In genomic region chr3:152352559-152352958, GRCh38 we compare ENCODE assay signal across 11 cellular contexts.
DNase-seq lines count a peak whose midpoint lies in the region; ATAC-seq, FAIRE-seq and TF ChIP-seq lines count a peak whose summit lies in the region.
"Had no signal": no experiment of that assay in that cellular context is flagged by ENCODE, and none has a peak within 500 bp of the region (broad histone marks: within the 10 kb centered on the region; RNA-seq: fewer than 3 reads in every experiment).

No MANE protein-coding gene starts in this region.

- CTCF ChIA-PET in activated CD4-positive, alpha-beta memory T cell treated with anti-CD3 and anti-CD28 coated beads for 36 hours (lab: Charles Lee) = interaction anchor here (1.0 kb wide), 1 partner anchor 21 kb away, joined by 4 read pairs; no protein-coding TSS in a partner anchor
- CTCF ChIA-PET in HepG2 (lab: Yijun Ruan, JAX; ENCODE audit: low intra/inter-chr PET ratio, low total read pairs) = no interaction called here

- H3K9me3 Mint-ChIP-seq in activated T-cell treated with anti-CD3 and anti-CD28 coated beads, Interleukin-2, amount 50 U/mL, for 72 hours = no peaks in the 10 kb centered on the region
- H3K9me3 Mint-ChIP-seq in activated CD4-positive, alpha-beta memory T cell treated with anti-CD3 and anti-CD28 coated beads for 36 hours = no peaks in the 10 kb centered on the region
- H3K9me3 Mint-ChIP-seq in stimulated activated naive CD8-positive, alpha-beta T cell treated with anti-CD3 and anti-CD28 coated beads, Interleukin-15, Interleukin-2, amounts not matched to agents 100 ng/mL and 50 ng/mL, for 24 hours = no peaks in the 10 kb centered on the region

- TF ChIP-seq EP300 in HepG2 (IDR thresholded peaks at IDR 0.05; ENCODE audit: low read depth in 2 of 2, low read length in 2 of 2) = no peak
- no peak for TF ChIP-seq EP300 in HepG2 (CRISPR knock-in tag; IDR thresholded peaks at IDR 0.05; ENCODE audit: borderline replicate concordance)

- POLR2A ChIA-PET in activated CD4-positive, alpha-beta memory T cell treated with anti-CD3 and anti-CD28 coated beads for 36 hours (lab: Charles Lee) = interaction anchor here (0.6 to 0.9 kb wide), 2 partner anchors 30 to 154 kb away, joined by 3 read pairs; no protein-coding TSS in a partner anchor
- POLR2A ChIA-PET in HepG2 (lab: Yijun Ruan, JAX) = no interaction called here

- TF ChIP-seq CTCF in heart right ventricle (IDR thresholded peaks at IDR 0.05) (no peak), HepG2 (CRISPR knock-in tag; IDR thresholded peaks at IDR 0.05) (no peak)

- no peaks in the 10 kb centered on the region for H3K27me3 Mint-ChIP-seq in activated T-cell treated with anti-CD3 and anti-CD28 coated beads, Interleukin-2, amount 50 U/mL, for 72 hours (ENCODE audit: low read depth)
- no peaks in the 10 kb centered on the region for H3K27me3 Mint-ChIP-seq in activated CD4-positive, alpha-beta memory T cell treated with anti-CD3 and anti-CD28 coated beads for 36 hours
- no peaks in the 10 kb centered on the region for H3K27me3 Mint-ChIP-seq in stimulated activated naive CD8-positive, alpha-beta T cell treated with anti-CD3 and anti-CD28 coated beads, Interleukin-15, Interleukin-2, amounts not matched to agents 100 ng/mL and 50 ng/mL, for 24 hours

- no peak overlapping the region for H3K9ac ChIP-seq in HepG2 (ENCODE audit: insufficient read depth, low read depth, low read length)

- BruUV-seq in HepG2 (replicated peaks; lab: Mats Ljungman, UMichigan) = no TSS peak

- no peaks in the 10 kb centered on the region for H3K9me3 ChIP-seq in heart right ventricle
- H3K9me3 ChIP-seq in HepG2 (ENCODE audit: low read length) = no peaks in the 10 kb centered on the region
- H3K9me3 ChIP-seq: transverse colon had no signal

- FAIRE-seq in HepG2 (lab: Jason Lieb, UNC) = no peak

- H3K36me3 ChIP-seq in heart right ventricle = peaks cover 0 to 14% (median 0%) of the 10 kb centered on the region in 9 donors
- no peaks in the 10 kb centered on the region for H3K36me3 ChIP-seq in HepG2 (replicated peaks in 1 of 2; ENCODE audit: control insufficient read depth in 1 of 2, insufficient read depth in 2 of 2, low read length in 2 of 2)
- H3K36me3 ChIP-seq: transverse colon had no signal

- no peak overlapping the region for H3K4me3 ChIP-seq in heart right ventricle
- H3K4me3 ChIP-seq in HepG2 (replicated peaks in 1 of 3; ENCODE audit: insufficient read depth in 1 of 3, low read depth in 2 of 3, low read length in 3 of 3) = no peak overlapping the region
- H3K4me3 ChIP-seq: transverse colon had no signal

- no peak for TF ChIP-seq POLR2A in HepG2 (IDR thresholded peaks at IDR 0.05; ENCODE audit: insufficient read depth in 1 of 2, low read depth in 2 of 2, low read length in 2 of 2)

- in situ Hi-C loops in HepG2 (cut with HindIII; ENCODE audit: extremely low pct_ligation_motif_present, low pct_unique_long_range_greater_than_20kb) = no loop called here

- DNase-seq in activated T-cell treated with anti-CD3 and anti-CD28 coated beads, Interleukin-2, amount 50 U/mL, for 72 hours = no peak
- DNase-seq in activated T-cell treated with anti-CD3 and anti-CD28 coated beads, Interleukin-2, amount 50 U/mL, for 48 hours = no peak
- peak; percentile 30 for DNase-seq in activated CD4-positive, alpha-beta memory T cell treated with anti-CD3 and anti-CD28 coated beads for 36 hours
- DNase-seq in heart right ventricle (no peak), SHP77 (lab: John Stamatoyannopoulos, UW) (no peak), HepG2 (ENCODE audit: low spot score) (no peak), hippocampal formation (lab: John Stamatoyannopoulos, UW) (no peak)
- DNase-seq: activated CD8-positive, alpha-beta memory T cell treated with anti-CD3 and anti-CD28 coated beads, Interleukin-2, amount 50 U/mL, for 48 hours; NCI-H526; transverse colon had no signal

- no peak overlapping the region for H2AFZ ChIP-seq in HepG2 (ENCODE audit: low read length)

- H3K4me1 Mint-ChIP-seq in activated T-cell treated with anti-CD3 and anti-CD28 coated beads, Interleukin-2, amount 50 U/mL, for 72 hours (ENCODE audit: low read depth) = peaks cover 55% of the 10 kb centered on the region
- peaks cover 51% of the 10 kb centered on the region for H3K4me1 Mint-ChIP-seq in activated CD4-positive, alpha-beta memory T cell treated with anti-CD3 and anti-CD28 coated beads for 36 hours (ENCODE audit: low read depth)
- peaks cover 53% of the 10 kb centered on the region for H3K4me1 Mint-ChIP-seq in stimulated activated naive CD8-positive, alpha-beta T cell treated with anti-CD3 and anti-CD28 coated beads, Interleukin-15, Interleukin-2, amounts not matched to agents 100 ng/mL and 50 ng/mL, for 24 hours (ENCODE audit: low read depth)

- no peaks in the 10 kb centered on the region for H4K20me1 ChIP-seq in HepG2 (ENCODE audit: insufficient read depth, low read length)

- ATAC-seq in activated T-cell treated with anti-CD3 and anti-CD28 coated beads, Interleukin-2, amount 50 U/mL, for 72 hours (replicated peaks in 1 of 2) = peak in 1 of 2 donors; percentile 15
- ATAC-seq in heart right ventricle (peak in 7 of 8 donors; percentile 40 to 71 (median 61)), HepG2 (no peak)

- TF ChIP-seq RAD21 in HepG2 (CRISPR knock-in tag; IDR thresholded peaks at IDR 0.05) = no peak

- H3K4me3 Mint-ChIP-seq in activated T-cell treated with anti-CD3 and anti-CD28 coated beads, Interleukin-2, amount 50 U/mL, for 72 hours = peak overlapping the region; percentile 4 to 47
- H3K4me3 Mint-ChIP-seq in activated CD4-positive, alpha-beta memory T cell treated with anti-CD3 and anti-CD28 coated beads for 36 hours = no peak overlapping the region
- H3K4me3 Mint-ChIP-seq in stimulated activated naive CD8-positive, alpha-beta T cell treated with anti-CD3 and anti-CD28 coated beads, Interleukin-15, Interleukin-2, amounts not matched to agents 100 ng/mL and 50 ng/mL, for 24 hours = no peak overlapping the region

- peak overlapping the region in 2 of 10 donors; percentile 21 to 39 for H3K27ac ChIP-seq in heart right ventricle
- H3K27ac ChIP-seq in HepG2 (ENCODE audit: extremely low read length, insufficient read depth, low read length) = no peak overlapping the region

- H3K27ac Mint-ChIP-seq in activated T-cell treated with anti-CD3 and anti-CD28 coated beads, Interleukin-2, amount 50 U/mL, for 72 hours = peak overlapping the region; percentile 79
- H3K27ac Mint-ChIP-seq in activated CD4-positive, alpha-beta memory T cell treated with anti-CD3 and anti-CD28 coated beads for 36 hours = peak overlapping the region; percentile 53
- H3K27ac Mint-ChIP-seq in stimulated activated naive CD8-positive, alpha-beta T cell treated with anti-CD3 and anti-CD28 coated beads, Interleukin-15, Interleukin-2, amounts not matched to agents 100 ng/mL and 50 ng/mL, for 24 hours = peak overlapping the region; percentile 80

- WGBS in heart right ventricle, 2 donors = 55 to 65% methylated on average over 4 of the region's 4 CpGs
- WGBS in HepG2 (ENCODE audit: low lambda C conversion rate) = 96% methylated on average over 4 of the region's 4 CpGs

- peaks cover 4 to 9% of the 10 kb centered on the region in 2 donors for H3K36me3 Mint-ChIP-seq in activated T-cell treated with anti-CD3 and anti-CD28 coated beads, Interleukin-2, amount 50 U/mL, for 72 hours (ENCODE audit: insufficient read depth in 2 of 2)
- H3K36me3 Mint-ChIP-seq in activated CD4-positive, alpha-beta memory T cell treated with anti-CD3 and anti-CD28 coated beads for 36 hours = peaks cover 17% of the 10 kb centered on the region
- H3K36me3 Mint-ChIP-seq in stimulated activated naive CD8-positive, alpha-beta T cell treated with anti-CD3 and anti-CD28 coated beads, Interleukin-15, Interleukin-2, amounts not matched to agents 100 ng/mL and 50 ng/mL, for 24 hours (ENCODE audit: low read depth) = peaks cover 29% of the 10 kb centered on the region

- H3K79me2 ChIP-seq in HepG2 (ENCODE audit: insufficient read depth, low read length) = peaks cover 31% of the 10 kb centered on the region

- H3K27me3 ChIP-seq in heart right ventricle (no peaks in the 10 kb centered on the region), HepG2 (ENCODE audit: control insufficient read depth in 1 of 2, insufficient read depth in 2 of 2, low read length in 2 of 2) (no peaks in the 10 kb centered on the region)
- H3K27me3 ChIP-seq: transverse colon had no signal

- H3K4me1 ChIP-seq in heart right ventricle (peaks cover 0 to 94% (median 65%) of the 10 kb centered on the region in 9 donors), HepG2 (ENCODE audit: insufficient read depth, low read length) (no peaks in the 10 kb centered on the region)

- no peak overlapping the region for H3K4me2 ChIP-seq in HepG2 (ENCODE audit: low read depth, low read length)

- intact Hi-C loops in activated CD4-positive, alpha-beta memory T cell treated with anti-CD3 and anti-CD28 coated beads for 36 hours (cut with micrococcal nuclease) = no loop called here
- intact Hi-C loops in heart right ventricle (cut with DNase I) (no loop called here), HepG2 (cut with micrococcal nuclease; ENCODE audit: unreplicated experiment) (no loop called here)

TF ChIP-seq in HepG2, 621 proteins besides CTCF, POLR2A, EP300 and RAD21 (continues in another document):
- TF ChIP-seq FUBP1 (CRISPR knock-in tag; IDR thresholded peaks at IDR 0.05; ENCODE audit: borderline replicate concordance) = no peak

Comparison
In these comparisons a context has a peak if more than half of its experiments do, and no peak if none do; other contexts are left out.
1. H3K4me3 Mint-ChIP-seq: peak in activated T-cell treated with anti-CD3 and anti-CD28 coated beads, Interleukin-2, amount 50 U/mL, for 72 hours (2 of 2); none in activated CD4-positive, alpha-beta memory T cell treated with anti-CD3 and anti-CD28 coated beads for 36 hours (single experiment) and stimulated activated naive CD8-positive, alpha-beta T cell treated with anti-CD3 and anti-CD28 coated beads, Interleukin-15, Interleukin-2, amounts not matched to agents 100 ng/mL and 50 ng/mL, for 24 hours (single experiment).
2. Peak in every context shown above with its lines, with median percentiles within 50 percentile points of each other: H3K27ac Mint-ChIP-seq.